In the genomic region with DNA sequence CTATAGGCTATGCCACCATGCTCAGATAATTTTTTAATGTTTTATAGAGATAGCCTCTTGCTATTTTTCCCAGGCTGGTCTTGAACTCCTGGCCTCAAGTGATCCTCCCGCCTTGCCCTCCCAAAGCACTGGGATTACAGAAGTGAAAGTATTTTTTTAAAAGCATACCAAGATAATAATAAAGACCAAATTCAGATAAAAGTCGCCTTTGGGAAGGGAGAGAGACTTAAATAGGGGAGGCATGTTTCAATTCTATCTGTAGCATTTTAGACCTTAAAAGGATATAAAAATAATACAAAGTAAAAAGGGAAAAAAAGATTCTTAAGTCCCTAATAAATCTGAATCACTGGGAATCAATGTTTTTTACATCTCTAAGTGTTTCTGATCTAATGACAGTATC, we compare ENCODE assay signal across 12 cellular contexts.
A peak's percentile ranks its signal among the peaks of the same experiment; 100 is the strongest.
DNase-seq lines count a peak whose midpoint lies in the region; TF ChIP-seq lines count a peak whose summit lies in the region.
"Had no signal": no experiment of that assay in that cellular context is flagged by ENCODE, and none has a peak within 500 bp of the region (broad histone marks: within the 10 kb centered on the region; RNA-seq: fewer than 3 reads in every experiment).

No MANE protein-coding gene starts in this region.

- no peak overlapping the region for H3K27ac Mint-ChIP-seq in H9

- H2BK15ac ChIP-seq in H9 (ENCODE audit: low read depth, low read length), result no peak overlapping the region

- H3K9ac ChIP-seq in BLaER1 (no peak overlapping the region), GM23248 (peak overlapping the region; percentile 54), H9 (ENCODE audit: extremely low read depth, insufficient read length, low read length) (no peak overlapping the region)

- H4K8ac ChIP-seq in H9 (replicated peaks; ENCODE audit: insufficient read length, low read depth, low read length), result no peak overlapping the region

- H2BK120ac ChIP-seq in H9 (ENCODE audit: low read depth, low read length, poor library complexity, severe bottlenecking), result no peak overlapping the region

- no peak overlapping the region for H3K4me3 Mint-ChIP-seq in H9
- H3K4me3 Mint-ChIP-seq: CD14-positive monocyte had no signal

- H2BK20ac ChIP-seq in H9 (ENCODE audit: low read depth, low read length, poor library complexity, severe bottlenecking), result no peak overlapping the region

- H3K9me2 ChIP-seq in GM23248 (ENCODE audit: insufficient read depth), result no peaks in the 10 kb centered on the region

- no peaks in the 10 kb centered on the region for H3K79me1 ChIP-seq in H9 (ENCODE audit: insufficient read depth, low read depth, low read length, poor library complexity, severe bottlenecking)

- DNase-seq in GM23248, result no peak
- no peak for DNase-seq in effector memory CD4-positive, alpha-beta T cell
- DNase-seq in osteoblast (ENCODE audit: insufficient read length, low spot score, missing footprints), result no peak
- no peak for DNase-seq in GM13977 (ENCODE audit: low spot score)
- DNase-seq in G401 (ENCODE audit: low spot score), result no peak
- no peak for DNase-seq in H9
- no peak for DNase-seq in kidney tubule cell (ENCODE audit: low spot score)
- DNase-seq: anterior cingulate cortex, NCI-H446 treated with DMSO at 0.1 percent for 48 hours, T-helper 9 cell had no signal

- peaks cover 0 to 8% of the 10 kb centered on the region in 2 experiments; a peak in 2 of 5 replicates for H3K9me3 Mint-ChIP-seq in H9

- no peak overlapping the region for H2AFZ ChIP-seq in GM23248
- H2AFZ ChIP-seq in osteoblast (ENCODE audit: low read length), result no peak overlapping the region
- H2AFZ ChIP-seq in H9 (ENCODE audit: low read length), result no peak overlapping the region

- H3K27me3 Mint-ChIP-seq in H9 (ENCODE audit: low read depth), result no peaks in the 10 kb centered on the region

- H3K4me1 ChIP-seq in BLaER1 (peaks cover 52% of the 10 kb centered on the region), GM23248 (ENCODE audit: insufficient read depth) (peaks cover 57% of the 10 kb centered on the region), osteoblast (ENCODE audit: insufficient read depth, low read length) (peaks cover 63% of the 10 kb centered on the region), H9 (ENCODE audit: insufficient read depth, low read length) (peaks cover 6% of the 10 kb centered on the region; the same call in 1 of the 2 replicates)
- H3K4me1 ChIP-seq in effector memory CD4-positive, alpha-beta T cell (ENCODE audit: control insufficient read depth, insufficient read depth, low read length, poor library complexity, severe bottlenecking), result peaks cover 26% of the 10 kb centered on the region

- peaks cover 32% of the 10 kb centered on the region in 2 experiments for H3K4me1 Mint-ChIP-seq in H9

- no peak overlapping the region for H3K4ac ChIP-seq in H9 (ENCODE audit: low read depth, low read length)

- H3K36me3 ChIP-seq in BLaER1 (peaks cover 22% of the 10 kb centered on the region), GM23248 (ENCODE audit: low read depth) (peaks cover 43% of the 10 kb centered on the region), osteoblast (ENCODE audit: insufficient read depth, low read length) (peaks cover 77% of the 10 kb centered on the region)
- no peaks in the 10 kb centered on the region for H3K36me3 ChIP-seq in effector memory CD4-positive, alpha-beta T cell (ENCODE audit: control insufficient read depth, insufficient read depth, low read length)

- no peak for TF ChIP-seq CTCF in osteoblast (IDR thresholded peaks at IDR 0.05; ENCODE audit: extremely low read depth, low read depth, low read length)
- no peak for TF ChIP-seq CTCF in GM13977 (IDR thresholded peaks at IDR 0.05; ENCODE audit: extremely low read depth, insufficient read depth, missing control alignments)
- no peak for TF ChIP-seq CTCF in H9 (conservative IDR thresholded peaks at IDR 0.05)

- no peak overlapping the region for H2AK5ac ChIP-seq in H9 (ENCODE audit: insufficient read length, low read length)

- H4K20me1 ChIP-seq in BLaER1 (no peaks in the 10 kb centered on the region), GM23248 (ENCODE audit: insufficient read depth) (no peaks in the 10 kb centered on the region), osteoblast (ENCODE audit: insufficient read depth, low read length) (peaks cover 2% of the 10 kb centered on the region), H9 (ENCODE audit: control insufficient read depth, insufficient read depth, insufficient read length) (no peaks in the 10 kb centered on the region)

- H2BK5ac ChIP-seq in H9 (ENCODE audit: insufficient read length, low read length), result no peak overlapping the region

- H3K4me3 ChIP-seq in BLaER1 (no peak overlapping the region), GM23248 (no peak overlapping the region), osteoblast (ENCODE audit: insufficient read depth, low read length) (no peak overlapping the region)
- H3K4me3 ChIP-seq in effector memory CD4-positive, alpha-beta T cell (ENCODE audit: insufficient read depth, low read depth, low read length, poor library complexity, severe bottlenecking), result peak overlapping the region; percentile 5

- H3K36me3 Mint-ChIP-seq in H9 (ENCODE audit: insufficient read depth in 1 of 3, low read depth in 3 of 3), result peaks cover 17 to 34% (median 25%) of the 10 kb centered on the region in 3 experiments

- no peak overlapping the region for H4K5ac ChIP-seq in H9 (ENCODE audit: insufficient read length, low read depth, low read length)

- in situ Hi-C loops in GM23248 (cut with MboI), result no loop called here
- in situ Hi-C loops in GM13977 (cut with MboI; ENCODE audit: low pct_unique_long_range_greater_than_20kb, low sequenced_read_pairs, unreplicated experiment), result no loop called here
- in situ Hi-C loops in G401 (cut with HindIII; ENCODE audit: low sequenced_read_pairs), result no loop called here

- H2BK12ac ChIP-seq in H9 (ENCODE audit: insufficient read length, low read depth, low read length), result no peak overlapping the region

- H3K79me2 ChIP-seq in GM23248 (ENCODE audit: insufficient read depth) (peaks cover 79% of the 10 kb centered on the region), osteoblast (ENCODE audit: insufficient read depth, low read length) (peaks cover 77% of the 10 kb centered on the region), H9 (ENCODE audit: insufficient read depth, low read length) (no peaks in the 10 kb centered on the region)

- 95% methylated on average over 2 of the region's 2 CpGs for WGBS in GM23248 (ENCODE audit: low coverage in 1 of 2, low lambda C conversion rate in 2 of 2, missing lambda C conversion rate in 2 of 2), 2 experiments
- WGBS in H9 (ENCODE audit: extremely low coverage, insufficient read length, low lambda C conversion rate), result no CpG with 5 or more reads among the region's 2 CpGs

- no peak overlapping the region for H3K18ac ChIP-seq in H9 (ENCODE audit: insufficient read length, low read depth, low read length)

- H3F3A ChIP-seq in GM23248 (ENCODE audit: insufficient read depth), result peaks cover 84% of the 10 kb centered on the region

- H4K91ac ChIP-seq in H9 (ENCODE audit: insufficient read length, low read depth, low read length), result no peak overlapping the region

- H3T11ph ChIP-seq in H9 (ENCODE audit: low read length), result no peak overlapping the region

- H3K4me2 ChIP-seq in BLaER1, result peak overlapping the region; percentile 71
- H3K4me2 ChIP-seq in GM23248 (ENCODE audit: unreplicated experiment), result peak overlapping the region; percentile 5
- H3K4me2 ChIP-seq in osteoblast (ENCODE audit: insufficient read depth, low read length), result peak overlapping the region; percentile 11
- no peak overlapping the region for H3K4me2 ChIP-seq in H9 (ENCODE audit: insufficient read depth, insufficient read length, low read length)

- H3K27ac ChIP-seq in BLaER1, result peak overlapping the region; percentile 57
- H3K27ac ChIP-seq in GM23248, result peak overlapping the region; percentile 99
- peak overlapping the region; percentile 58 for H3K27ac ChIP-seq in effector memory CD4-positive, alpha-beta T cell (ENCODE audit: insufficient read depth, low read length, poor library complexity, severe bottlenecking)
- peak overlapping the region; percentile 99 for H3K27ac ChIP-seq in osteoblast (ENCODE audit: low read depth, low read length)
- H3K27ac ChIP-seq in H9 (ENCODE audit: insufficient read length, low read depth, low read length), result no peak overlapping the region

- H3K9me3 ChIP-seq in BLaER1 (peaks cover 6% of the 10 kb centered on the region; the same call in 1 of the 2 replicates), GM23248 (ENCODE audit: low read depth) (no peaks in the 10 kb centered on the region), osteoblast (ENCODE audit: low read depth, low read length) (no peaks in the 10 kb centered on the region), H9 (ENCODE audit: control insufficient read depth, low read depth, low read length) (no peaks in the 10 kb centered on the region)
- H3K9me3 ChIP-seq in effector memory CD4-positive, alpha-beta T cell (ENCODE audit: control insufficient read depth, low read length), result no peaks in the 10 kb centered on the region

- H3K27me3 ChIP-seq in BLaER1 (no peaks in the 10 kb centered on the region), GM23248 (replicated peaks; ENCODE audit: insufficient read depth) (no peaks in the 10 kb centered on the region), osteoblast (ENCODE audit: insufficient read depth, low read length) (no peaks in the 10 kb centered on the region), H9 (ENCODE audit: insufficient read depth, low read length) (no peaks in the 10 kb centered on the region)
- H3K27me3 ChIP-seq in effector memory CD4-positive, alpha-beta T cell (replicated peaks; ENCODE audit: control insufficient read depth, insufficient read depth, low read length, poor library complexity, severe bottlenecking), result no peaks in the 10 kb centered on the region

- no peak overlapping the region for H3K23ac ChIP-seq in H9 (ENCODE audit: insufficient read length, low read depth, low read length)

- no peak overlapping the region for H3K56ac ChIP-seq in H9 (ENCODE audit: insufficient read length, low read depth, low read length)

- no peak overlapping the region for H3K14ac ChIP-seq in H9 (ENCODE audit: insufficient read depth, low read length)

- no peaks in the 10 kb centered on the region for H3K23me2 ChIP-seq in H9 (ENCODE audit: insufficient read length, low read depth, low read length, poor library complexity, severe bottlenecking)
